20 cellular contexts compared by ENCODE assay signal in the genomic region with DNA sequence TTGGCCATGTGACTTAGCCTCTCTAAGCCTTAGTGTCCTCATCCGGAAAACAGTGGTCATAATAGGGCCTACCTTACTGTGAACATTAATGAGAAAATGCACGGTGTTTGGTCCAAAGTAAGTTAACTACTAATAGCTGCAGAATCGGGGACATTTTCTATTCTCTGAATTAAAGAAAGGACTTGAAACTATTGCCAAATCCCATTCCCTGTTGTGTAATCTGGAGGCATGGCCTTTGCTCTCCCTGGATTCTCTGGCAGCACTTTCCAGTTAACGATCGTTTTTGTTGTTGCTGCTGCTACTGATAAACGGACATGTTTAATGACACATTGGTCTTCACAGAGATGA. TPM values are rescaled to one million over a fixed set of nuclear protein-coding genes. Genes with fewer than 3 reads are reported as not detected.
A peak's percentile ranks its signal among the peaks of the same experiment; 100 is the strongest.
DNase-seq lines count a peak whose midpoint lies in the region; TF ChIP-seq lines count a peak whose summit lies in the region.
"Had no signal": no experiment of that assay in that cellular context is flagged by ENCODE, and none has a peak within 500 bp of the region (broad histone marks: within the 10 kb centered on the region; RNA-seq: fewer than 3 reads in every experiment).

No MANE protein-coding gene starts in this region.

- H3K9me2 ChIP-seq in GM23248 (ENCODE audit: insufficient read depth) (no peaks in the 10 kb centered on the region), hepatocyte (replicated peaks; ENCODE audit: insufficient read depth) (no peaks in the 10 kb centered on the region)

- in situ Hi-C loops in GM23248 (cut with MboI), result no loop called here

- H3F3A ChIP-seq in GM23248 (ENCODE audit: insufficient read depth), result no peaks in the 10 kb centered on the region

- intact Hi-C loops in ascending aorta (cut with DNase I), result loop anchor here (2.0 kb wide), 1 partner anchor 30 kb away; the partner anchor contains the start of gene FMO4

- no peak overlapping the region for H3K4me3 ChIP-seq in GM23248
- no peak overlapping the region for H3K4me3 ChIP-seq in ascending aorta
- H3K4me3 ChIP-seq in hepatocyte, result no peak overlapping the region
- H3K4me3 ChIP-seq in coronary artery, result no peak overlapping the region
- H3K4me3 ChIP-seq: colonic mucosa, smooth muscle cell had no signal

- H3K9me3 ChIP-seq in GM23248 (ENCODE audit: low read depth) (no peaks in the 10 kb centered on the region), ascending aorta (no peaks in the 10 kb centered on the region), hepatocyte (ENCODE audit: low read depth) (no peaks in the 10 kb centered on the region)
- H3K9me3 ChIP-seq: colonic mucosa had no signal

- H3K79me2 ChIP-seq in GM23248 (ENCODE audit: insufficient read depth) (no peaks in the 10 kb centered on the region), hepatocyte (no peaks in the 10 kb centered on the region)

- 0 out of 2 replicates have a peak, but pooled peaks cover 3% of the 10 kb centered on the region for H3K4me1 ChIP-seq in GM23248 (ENCODE audit: insufficient read depth)
- H3K4me1 ChIP-seq in ascending aorta, result peaks cover 0 to 19% of the 10 kb centered on the region in 2 donors
- H3K4me1 ChIP-seq in hepatocyte (ENCODE audit: insufficient read depth), result no peaks in the 10 kb centered on the region
- H3K4me1 ChIP-seq: colonic mucosa had no signal

- H3K27me3 ChIP-seq in GM23248 (replicated peaks; ENCODE audit: insufficient read depth) (no peaks in the 10 kb centered on the region), ascending aorta (no peaks in the 10 kb centered on the region), hepatocyte (no peaks in the 10 kb centered on the region)
- H3K27me3 ChIP-seq: colonic mucosa had no signal

- no peaks in the 10 kb centered on the region for H3K36me3 ChIP-seq in GM23248 (ENCODE audit: low read depth)
- no peaks in the 10 kb centered on the region for H3K36me3 ChIP-seq in ascending aorta
- no peaks in the 10 kb centered on the region for H3K36me3 ChIP-seq in hepatocyte (replicated peaks; ENCODE audit: insufficient read depth, low read depth)
- H3K36me3 ChIP-seq: colonic mucosa had no signal

- H3K9ac ChIP-seq in GM23248, result no peak overlapping the region

- H4K20me1 ChIP-seq in GM23248 (ENCODE audit: insufficient read depth), result no peaks in the 10 kb centered on the region
- H4K20me1 ChIP-seq in hepatocyte (ENCODE audit: insufficient read depth, poor library complexity, severe bottlenecking), result no peaks in the 10 kb centered on the region

- WGBS in GM23248 (ENCODE audit: low coverage in 1 of 2, low lambda C conversion rate in 2 of 2, missing lambda C conversion rate in 2 of 2), 2 experiments, result 20 to 25% methylated on average over 6 of the region's 6 CpGs
- 68% methylated on average over 6 of the region's 6 CpGs for WGBS in hepatocyte (ENCODE audit: low lambda C conversion rate, missing lambda C conversion rate)

- CTCF ChIA-PET in GM10248 (lab: Yijun Ruan, JAX), result interaction anchor here (1.2 kb wide), 1 partner anchor 31 kb away, joined by 3 read pairs; the partner anchor contains the start of gene FMO4

- DNase-seq in GM23248 (peak; percentile 12), ascending aorta (ENCODE audit: low spot score in 2 of 2) (peak in 1 of 2 donors; percentile 68), hepatocyte (ENCODE audit: low spot score) (peak; percentile 36), renal cortical epithelial cell (ENCODE audit: low read depth) (peak; percentile 96), coronary artery (ENCODE audit: low spot score) (no peak), retina (no peak), RKO (ENCODE audit: low spot score) (no peak), GM10248 (ENCODE audit: extremely low spot score) (no peak)
- DNase-seq: activated CD8-positive, alpha-beta memory T cell treated with anti-CD3 and anti-CD28 coated beads for 24 hours; CD8-positive, alpha-beta memory T cell; colonic mucosa; islet precursor cell; KG1; MV-4-11; NCI-H2029 treated with DMSO at 0.1 percent for 48 hours; RPMI8226; stimulated activated CD4-positive, alpha-beta T cell treated with anti-CD3 and anti-CD28 coated beads, Interleukin-2, amount 100 ng/mL, for 48 hours; T-helper 9 cell had no signal

- H3K4me2 ChIP-seq in GM23248 (ENCODE audit: unreplicated experiment) (no peak overlapping the region), hepatocyte (no peak overlapping the region)
- H3K4me2 ChIP-seq: smooth muscle cell had no signal

- H2AFZ ChIP-seq in GM23248, result no peak overlapping the region
- no peak overlapping the region for H2AFZ ChIP-seq in hepatocyte

- no peak overlapping the region for H3K27ac ChIP-seq in GM23248
- peak overlapping the region; percentile 48 to 62 for H3K27ac ChIP-seq in ascending aorta
- H3K27ac ChIP-seq in hepatocyte, result no peak overlapping the region
- H3K27ac ChIP-seq in coronary artery, result peak overlapping the region in 1 of 2 donors; percentile 42
- H3K27ac ChIP-seq: colonic mucosa had no signal

- TF ChIP-seq CTCF in ascending aorta (IDR thresholded peaks at IDR 0.05) (no peak), hepatocyte (IDR thresholded peaks at IDR 0.05; ENCODE audit: poor library complexity) (no peak), coronary artery (IDR thresholded peaks at IDR 0.05) (no peak), GM10248 (IDR thresholded peaks at IDR 0.05; ENCODE audit: control extremely low read depth, extremely low read depth, low read depth, missing control alignments) (no peak)

- POLR2A ChIA-PET in GM10248 (lab: Yijun Ruan, JAX), result no interaction called here

RNA-seq across cellular contexts. Expression of gene FMO4, which starts 30.5 kb away (rescaled TPM):
- 1.6 and 1.7 TPM in 2 replicates for total RNA-seq in GM23248 (2014; rRNA removed; shearing (Covaris generic))
- polyA plus RNA-seq in GM23248 (2016; fragmentation: Nextera tagmentation; extraction: Ambion mirVana), result 0.82 and 1.4 TPM in 2 replicates
- total RNA-seq in ascending aorta, result 30.1 TPM
- total RNA-seq in hepatocyte, result 20.5 and 31.4 TPM in 2 replicates
- polyA plus RNA-seq in hepatocyte, result 10.3 and 12.6 TPM in 2 replicates
- 3.5 and 6.0 TPM in 2 replicates for total RNA-seq in renal cortical epithelial cell
- polyA plus RNA-seq: neural cell had no signal

Comparison
In these comparisons a context has a peak if more than half of its experiments do, and no peak if none do; other contexts are left out.
1. DNase-seq: peak in GM23248 (single experiment), hepatocyte (single experiment) and renal cortical epithelial cell (single experiment); none in coronary artery (single experiment), retina (single experiment), RKO (single experiment) and GM10248 (single experiment).
2. H3K27ac ChIP-seq: peak in ascending aorta (2 of 2); none in GM23248 (single experiment) and hepatocyte (single experiment).